20 cellular contexts compared by ENCODE assay signal in genomic region chr17:77543779-77544178, GRCh38.
"Had no signal": no experiment of that assay in that cellular context is flagged by ENCODE, and none has a peak within 500 bp of the region (broad histone marks: within the 10 kb centered on the region; RNA-seq: fewer than 3 reads in every experiment).

No MANE protein-coding gene starts in this region.

- H3K4me3 ChIP-seq: left lung, lung, spleen, thoracic aorta, upper lobe of right lung had no signal

- H3K27ac Mint-ChIP-seq: activated CD4-positive, alpha-beta memory T cell treated with anti-CD3 and anti-CD28 coated beads, Interleukin-2, amount 10 ng/mL, durations not matched to agents 7 days and 5 days; activated CD4-positive, alpha-beta T cell treated with anti-CD3 and anti-CD28 coated beads, Interleukin-2, amount 10 ng/mL, durations not matched to agents 24 days and 14 days; activated naive CD4-positive, alpha-beta T cell treated with anti-CD3 and anti-CD28 coated beads for 36 hours; activated naive CD8-positive, alpha-beta T cell treated with anti-CD3 and anti-CD28 coated beads, Interleukin-2, amount 10 ng/mL, durations not matched to agents 7 days and 5 days; activated T-cell treated with anti-CD3 and anti-CD28 coated beads, Interleukin-2, amount 50 U/mL, for 72 hours; dendritic cell treated with granulocyte-macrophage colony-stimulating factor and Interleukin-4, amounts not matched to agents 40 ng/mL and 50 ng/mL, for 4 days; immature natural killer cell had no signal

- H3K9me3 Mint-ChIP-seq: activated CD4-positive, alpha-beta memory T cell treated with anti-CD3 and anti-CD28 coated beads, Interleukin-2, amount 10 ng/mL, durations not matched to agents 7 days and 5 days; activated CD4-positive, alpha-beta T cell treated with anti-CD3 and anti-CD28 coated beads, Interleukin-2, amount 10 ng/mL, durations not matched to agents 24 days and 14 days; activated naive CD4-positive, alpha-beta T cell treated with anti-CD3 and anti-CD28 coated beads for 36 hours; activated naive CD8-positive, alpha-beta T cell treated with anti-CD3 and anti-CD28 coated beads, Interleukin-2, amount 10 ng/mL, durations not matched to agents 7 days and 5 days; activated T-cell treated with anti-CD3 and anti-CD28 coated beads, Interleukin-2, amount 50 U/mL, for 72 hours; dendritic cell treated with granulocyte-macrophage colony-stimulating factor and Interleukin-4, amounts not matched to agents 40 ng/mL and 50 ng/mL, for 4 days; immature natural killer cell; naive thymus-derived CD4-positive, alpha-beta T cell had no signal

- H3K36me3 Mint-ChIP-seq: activated naive CD8-positive, alpha-beta T cell treated with anti-CD3 and anti-CD28 coated beads, Interleukin-2, amount 10 ng/mL, durations not matched to agents 7 days and 5 days; immature natural killer cell; naive thymus-derived CD4-positive, alpha-beta T cell had no signal

- H3K9me3 ChIP-seq: left lung, spleen, thoracic aorta, upper lobe of right lung had no signal

- H3K4me1 Mint-ChIP-seq: immature natural killer cell had no signal

- H3K4me3 Mint-ChIP-seq: activated CD4-positive, alpha-beta memory T cell treated with anti-CD3 and anti-CD28 coated beads, Interleukin-2, amount 10 ng/mL, durations not matched to agents 7 days and 5 days; activated CD4-positive, alpha-beta T cell treated with anti-CD3 and anti-CD28 coated beads, Interleukin-2, amount 10 ng/mL, durations not matched to agents 24 days and 14 days; activated naive CD4-positive, alpha-beta T cell treated with anti-CD3 and anti-CD28 coated beads for 36 hours; activated naive CD8-positive, alpha-beta T cell treated with anti-CD3 and anti-CD28 coated beads, Interleukin-2, amount 10 ng/mL, durations not matched to agents 7 days and 5 days; activated T-cell treated with anti-CD3 and anti-CD28 coated beads, Interleukin-2, amount 50 U/mL, for 72 hours; dendritic cell treated with granulocyte-macrophage colony-stimulating factor and Interleukin-4, amounts not matched to agents 40 ng/mL and 50 ng/mL, for 4 days; immature natural killer cell; naive thymus-derived CD4-positive, alpha-beta T cell had no signal

- H2AFZ ChIP-seq: parathyroid adenoma had no signal

- H3K4me1 ChIP-seq: parathyroid adenoma, upper lobe of right lung had no signal

- H3K36me3 ChIP-seq: left lung, spleen, thoracic aorta, upper lobe of right lung had no signal

- H3K79me2 ChIP-seq: parathyroid adenoma had no signal

- DNase-seq: activated CD4-positive, alpha-beta memory T cell treated with anti-CD3 and anti-CD28 coated beads, Interleukin-2, amount 10 ng/mL, durations not matched to agents 7 days and 5 days; activated CD4-positive, alpha-beta T cell treated with anti-CD3 and anti-CD28 coated beads, Interleukin-2, amount 10 ng/mL, durations not matched to agents 24 days and 14 days; activated effector memory CD4-positive, alpha-beta T cell treated with Interleukin-2 at 50 U/mL for 16 hours; activated naive CD4-positive, alpha-beta T cell treated with anti-CD3 and anti-CD28 coated beads for 36 hours; activated naive CD8-positive, alpha-beta T cell treated with anti-CD3 and anti-CD28 coated beads, Interleukin-2, amount 10 ng/mL, durations not matched to agents 7 days and 5 days; activated T-cell treated with anti-CD3 and anti-CD28 coated beads, Interleukin-2, amount 50 U/mL, for 72 hours; amniotic stem cell; effector CD8-positive, alpha-beta T cell; foreskin melanocyte; immature natural killer cell; naive thymus-derived CD4-positive, alpha-beta T cell; spleen; stimulated activated CD4-positive, alpha-beta T cell treated with anti-CD3 and anti-CD28 coated beads, Interleukin-4, amount 100 ng/mL, for 1 hour; stimulated activated naive CD4-positive, alpha-beta T cell; upper lobe of right lung had no signal

- H3K27ac ChIP-seq: left lung, parathyroid adenoma, spleen, thoracic aorta, upper lobe of right lung had no signal

- H3K9ac ChIP-seq: parathyroid adenoma had no signal
